Comparison of ENCODE assay signal across 1 cellular context in the genomic region with DNA sequence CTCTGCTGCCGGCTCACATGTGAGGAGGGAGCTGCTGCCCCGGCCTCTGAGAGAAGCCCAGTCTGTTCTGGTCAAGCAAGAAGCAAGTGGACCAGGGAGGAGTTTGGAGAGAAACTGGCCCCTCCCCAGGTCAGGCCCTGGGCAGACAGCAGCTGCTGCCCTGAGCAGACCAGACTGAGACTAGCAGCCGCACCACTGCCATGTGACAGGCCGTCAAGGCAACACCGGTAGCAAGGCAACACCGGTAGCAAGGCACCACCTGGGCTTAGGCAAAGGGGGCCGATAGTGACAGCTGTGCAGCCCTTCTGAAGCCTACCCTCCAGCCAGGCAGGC.
TF ChIP-seq lines count a peak whose summit lies in the region.

No MANE protein-coding gene starts in this region.

TF ChIP-seq in HepG2, 621 proteins besides CTCF, POLR2A, EP300 and RAD21:
- peak; percentile 15 for TF ChIP-seq AGO2 (optimal IDR thresholded peaks at IDR 0.05; ENCODE audit: low read depth, low read length)
- no peak for TF ChIP-seq KDM2A (CRISPR knock-in tag; IDR thresholded peaks at IDR 0.05; ENCODE audit: borderline replicate concordance, low read depth)
TF ChIP-seq in HepG2: peak in this region for 1.
